In the genomic region with DNA sequence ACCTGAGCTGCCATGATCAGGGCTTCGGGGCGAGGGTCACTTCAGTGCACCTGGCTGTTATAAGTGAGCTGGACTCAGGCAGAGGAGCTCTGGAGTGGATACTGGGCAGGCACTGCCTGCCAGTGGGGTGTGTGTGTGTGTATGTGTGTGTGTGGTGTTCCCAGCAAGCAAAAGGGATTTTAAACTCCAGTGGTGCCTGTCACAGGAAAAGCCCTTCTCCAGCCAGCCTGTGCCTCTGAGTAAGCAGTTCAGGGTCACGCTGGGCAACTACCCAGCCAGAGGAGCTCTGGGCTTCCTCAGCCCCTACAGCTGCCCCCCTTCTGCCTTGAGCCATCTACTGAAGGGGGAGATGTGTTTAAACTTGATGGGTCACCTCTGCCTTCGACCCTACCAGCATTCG, we compare ENCODE assay signal across 1 cellular context.
TF ChIP-seq lines count a peak whose summit lies in the region.

No MANE protein-coding gene starts in this region.

TF ChIP-seq in GM23338, 12 proteins besides CTCF, POLR2A, EP300 and RAD21:
- TF ChIP-seq REST (IDR thresholded peaks at IDR 0.05; ENCODE audit: unreplicated experiment) (no peak), NANOG (IDR thresholded peaks at IDR 0.05; ENCODE audit: borderline replicate concordance) (no peak)
